Comparison of ENCODE assay signal across 8 cellular contexts in the genomic region with DNA sequence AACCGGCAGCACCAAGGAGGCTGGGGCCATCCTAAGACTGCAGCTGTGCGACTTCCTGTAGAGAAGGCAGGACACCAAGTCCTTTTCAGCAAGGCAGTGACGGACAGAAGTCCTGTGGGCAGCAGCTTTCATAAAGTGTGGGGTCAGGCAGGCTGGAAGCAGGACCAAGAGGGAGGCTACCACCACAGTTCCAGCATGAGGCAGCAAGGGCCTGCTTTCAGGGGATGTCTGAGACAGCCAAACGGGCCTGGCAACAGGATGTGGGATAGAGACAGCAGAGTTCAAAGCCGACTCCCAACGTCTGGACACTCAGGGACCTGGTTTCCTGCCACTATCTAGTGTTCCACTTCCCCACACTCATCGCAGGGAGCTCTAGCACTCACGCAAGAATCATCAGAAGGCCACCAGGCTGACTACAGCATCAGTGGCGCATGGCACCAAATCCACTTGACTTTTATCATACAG. TPM values are rescaled to one million over a fixed set of nuclear protein-coding genes. Genes with fewer than 3 reads are reported as not detected.
DNase-seq lines count a peak whose midpoint lies in the region; ATAC-seq and TF ChIP-seq lines count a peak whose summit lies in the region.

No MANE protein-coding gene starts in this region.

- H3K4ac ChIP-seq in trophoblast cell (ENCODE audit: low read depth, low read length): peak overlapping the region; percentile 90

- intact Hi-C loops in activated CD4-positive, alpha-beta T cell treated with anti-CD3 and anti-CD28 coated beads for 36 hours (cut with DNase I, micrococcal nuclease): loop anchor here in 1 of 2 experiments (2.0 kb wide), 1 partner anchor 22 kb away; no protein-coding TSS in a partner anchor
- intact Hi-C loops in lower leg skin (cut with DNase I; ENCODE audit: low total_unique reads): no loop called here

- H2BK12ac ChIP-seq in trophoblast cell (ENCODE audit: low read length): no peak overlapping the region

- peaks cover 52% of the 10 kb centered on the region for H3K4me1 ChIP-seq in SJSA1 (replicated peaks)
- H3K4me1 ChIP-seq in trophoblast cell (ENCODE audit: control insufficient read depth in 1 of 2, insufficient read depth in 2 of 2, low read length in 2 of 2): peaks cover 10 to 20% of the 10 kb centered on the region in 2 experiments

- H4K8ac ChIP-seq in trophoblast cell (ENCODE audit: low read depth, low read length): no peak overlapping the region

- CTCF ChIA-PET in activated CD4-positive, alpha-beta T cell treated with anti-CD3 and anti-CD28 coated beads for 36 hours (lab: Charles Lee): interaction anchor here (0.6 to 0.7 kb wide), 3 partner anchors 22 to 378 kb away, joined by 3 to 8 read pairs (median 3); no protein-coding TSS in a partner anchor

- H3K27ac ChIP-seq in SJSA1 (no peak overlapping the region), trophoblast cell (ENCODE audit: low read depth, low read length) (no peak overlapping the region)

- no peaks in the 10 kb centered on the region for H3K27me3 Mint-ChIP-seq in activated CD4-positive, alpha-beta T cell treated with anti-CD3 and anti-CD28 coated beads for 36 hours

- no peak overlapping the region for H2BK5ac ChIP-seq in trophoblast cell (ENCODE audit: low read depth, low read length, poor library complexity)

- H3K9me3 ChIP-seq in SJSA1 (replicated peaks): no peaks in the 10 kb centered on the region
- no peaks in the 10 kb centered on the region for H3K9me3 ChIP-seq in trophoblast cell (ENCODE audit: insufficient read depth, low read depth, low read length)

- H3K9me3 Mint-ChIP-seq in activated CD4-positive, alpha-beta T cell treated with anti-CD3 and anti-CD28 coated beads for 36 hours (ENCODE audit: low read depth): no peaks in the 10 kb centered on the region

- H3K79me1 ChIP-seq in trophoblast cell (ENCODE audit: low read length): peaks cover 5% of the 10 kb centered on the region

- no peak overlapping the region for H2AK5ac ChIP-seq in trophoblast cell (ENCODE audit: low read length)

- no peak overlapping the region for H4K12ac ChIP-seq in trophoblast cell (ENCODE audit: low read depth, low read length)

- H3K4me2 ChIP-seq in trophoblast cell (ENCODE audit: low read length): no peak overlapping the region

- no peak for TF ChIP-seq CTCF in lower leg skin (IDR thresholded peaks at IDR 0.05)

- DNase-seq in activated CD4-positive, alpha-beta T cell treated with anti-CD3 and anti-CD28 coated beads for 36 hours: peak; percentile 45
- no peak for DNase-seq in activated CD4-positive, alpha-beta T cell treated with anti-CD3 and anti-CD28 coated beads, Interleukin-2, amount 50 U/mL, for 1 hour
- DNase-seq in SJSA1 (ENCODE audit: low read depth in 1 of 2, low spot score in 2 of 2) (peak; percentile 47 to 75), erythroblast (lab: John Stamatoyannopoulos, UW) (peak; percentile 25), trophoblast cell (no peak), lower leg skin (ENCODE audit: low spot score in 2 of 2) (no peak)

- H2BK120ac ChIP-seq in trophoblast cell (ENCODE audit: insufficient read depth, low read length, poor library complexity): no peak overlapping the region

- no peak overlapping the region for H2AFZ ChIP-seq in trophoblast cell (ENCODE audit: insufficient read depth, low read length, poor library complexity)

- no peaks in the 10 kb centered on the region for H3K27me3 ChIP-seq in SJSA1 (replicated peaks)
- no peaks in the 10 kb centered on the region for H3K27me3 ChIP-seq in trophoblast cell (ENCODE audit: insufficient read depth, low read length)

- no peak overlapping the region for H3K18ac ChIP-seq in trophoblast cell (ENCODE audit: low read length)

- no CpG with 5 or more reads among the region's 9 CpGs for WGBS in trophoblast cell (ENCODE audit: extremely low coverage, insufficient coverage, insufficient read length)
- WGBS in lower leg skin, 2 donors: 27 to 43% methylated on average over 8 to 9 of the region's 9 CpGs

- H3K36me3 ChIP-seq in SJSA1 (peaks cover 15% of the 10 kb centered on the region; the same call in 1 of the 2 replicates), trophoblast cell (ENCODE audit: control insufficient read depth in 1 of 2, insufficient read depth in 2 of 2, low read length in 2 of 2) (no peaks in the 10 kb centered on the region)

- H3K14ac ChIP-seq in trophoblast cell (ENCODE audit: low read length): no peak overlapping the region

- H3K9ac ChIP-seq in trophoblast cell (ENCODE audit: low read length): no peak overlapping the region

- TF ChIP-seq POLR2A in erythroblast (IDR thresholded peaks at IDR 0.05; ENCODE audit: low read length) (no peak), lower leg skin (IDR thresholded peaks at IDR 0.05) (no peak)

- ATAC-seq in activated CD4-positive, alpha-beta T cell treated with anti-CD3 and anti-CD28 coated beads for 36 hours: peak; percentile 19
- ATAC-seq in HG03378 (IDR thresholded peaks at IDR 0.05; ENCODE audit: unreplicated experiment): no peak
- no peak for ATAC-seq in GM21717 (IDR thresholded peaks at IDR 0.05; ENCODE audit: unreplicated experiment)

- H3K36me3 Mint-ChIP-seq in activated CD4-positive, alpha-beta T cell treated with anti-CD3 and anti-CD28 coated beads for 36 hours (ENCODE audit: low read depth): peaks cover 12% of the 10 kb centered on the region

- peaks cover 41% of the 10 kb centered on the region for H3K79me2 ChIP-seq in trophoblast cell (ENCODE audit: control insufficient read depth, insufficient read depth, low read length, poor library complexity)

- H3K27ac Mint-ChIP-seq in activated CD4-positive, alpha-beta T cell treated with anti-CD3 and anti-CD28 coated beads for 36 hours: peak overlapping the region; percentile 94

- H3K4me3 Mint-ChIP-seq in activated CD4-positive, alpha-beta T cell treated with anti-CD3 and anti-CD28 coated beads for 36 hours: peak overlapping the region; percentile 95

- H4K91ac ChIP-seq in trophoblast cell (ENCODE audit: low read depth, low read length): no peak overlapping the region

- POLR2A ChIA-PET in activated CD4-positive, alpha-beta T cell treated with anti-CD3 and anti-CD28 coated beads for 36 hours (lab: Charles Lee): interaction anchor here (0.6 to 1.7 kb wide), 2 partner anchors 22 to 137 kb away, joined by 3 to 4 read pairs; no protein-coding TSS in a partner anchor

- no peak overlapping the region for H3K23ac ChIP-seq in trophoblast cell (ENCODE audit: low read length)

- H3K4me1 Mint-ChIP-seq in activated CD4-positive, alpha-beta T cell treated with anti-CD3 and anti-CD28 coated beads for 36 hours: peaks cover 81% of the 10 kb centered on the region

- H3K4me3 ChIP-seq in SJSA1: no peak overlapping the region
- H3K4me3 ChIP-seq in trophoblast cell (ENCODE audit: low read depth, low read length): no peak overlapping the region
- H3K4me3 ChIP-seq in lower leg skin (ENCODE audit: low read depth, poor library complexity, severe bottlenecking): no peak overlapping the region

RNA-seq across cellular contexts. Expression of a gene that starts 5.3 kb away (rescaled TPM):
- total RNA-seq in activated CD4-positive, alpha-beta T cell treated with anti-CD3 and anti-CD28 coated beads for 36 hours: 100 to 1,000 TPM; 165 to 198 TPM
- total RNA-seq in SJSA1 (2014; rRNA removed; shearing (Covaris generic)): 35.7 and 51.5 TPM in 2 replicates
- 53.5 and 56.4 TPM in 2 replicates for polyA plus RNA-seq in trophoblast cell (2013)
- 100 to 1,000 TPM in 1 of 4 donors, 10 to 100 TPM in 3; 80.3 to 105 (median 91.8) TPM for total RNA-seq in lower leg skin

Comparison
In these comparisons a context has a peak if more than half of its experiments do, and no peak if none do; other contexts are left out.
1. DNase-seq: peak in activated CD4-positive, alpha-beta T cell treated with anti-CD3 and anti-CD28 coated beads for 36 hours (single experiment), SJSA1 (2 of 2) and erythroblast (2 of 2); none in activated CD4-positive, alpha-beta T cell treated with anti-CD3 and anti-CD28 coated beads, Interleukin-2, amount 50 U/mL, for 1 hour (single experiment), trophoblast cell (0 of 2) and lower leg skin (0 of 2).